ENCODE assay signal across 8 cellular contexts in genomic region chr5:180313677-180314076, GRCh38. TPM values are rescaled to one million over a fixed set of nuclear protein-coding genes. Genes with fewer than 3 reads are reported as not detected.
DNase-seq lines count a peak whose midpoint lies in the region; ATAC-seq and TF ChIP-seq lines count a peak whose summit lies in the region.

No MANE protein-coding gene starts in this region.

- H3K4me3 Mint-ChIP-seq in CD14-positive monocyte = peak overlapping the region in 1 of 2 donors; percentile 75

- 73% methylated on average over 40 of the region's 40 CpGs for WGBS in right cardiac atrium

- H3K27me3 ChIP-seq in right cardiac atrium (ENCODE audit: control insufficient read depth, insufficient read depth) = no peaks in the 10 kb centered on the region

- H3K4me3 ChIP-seq in right cardiac atrium (ENCODE audit: low read length) = no peak overlapping the region

- H3K4me1 Mint-ChIP-seq in CD14-positive monocyte = no peaks in the 10 kb centered on the region

- ATAC-seq in right cardiac atrium (peak; percentile 29 to 65), HG03571 (IDR thresholded peaks at IDR 0.05; ENCODE audit: unreplicated experiment) (no peak)

- intact Hi-C loops in right cardiac atrium (cut with DNase I) = no loop called here
- intact Hi-C loops in CD14-positive monocyte (cut with micrococcal nuclease) = no loop called here

- DNase-seq in GM13977 (ENCODE audit: low spot score) (peak; percentile 89), MV-4-11 (lab: John Stamatoyannopoulos, UW) (peak; percentile 60), right cardiac atrium (peak in 2 of 3 donors; percentile 84 to 87), CD14-positive monocyte (ENCODE audit: low spot score) (no peak), GM03348 (ENCODE audit: low spot score) (no peak)
- peak; percentile 35 for DNase-seq in activated CD8-positive, alpha-beta memory T cell treated with anti-CD3 and anti-CD28 coated beads, Interleukin-2, amount 50 U/mL, for 24 hours (ENCODE audit: extremely low read depth)
- peak; percentile 38 to 67 for DNase-seq in stimulated activated CD4-positive, alpha-beta T cell treated with anti-CD3 and anti-CD28 coated beads, Interleukin-4, amount 100 ng/mL, for 48 hours (ENCODE audit: low read depth in 2 of 2)

- H3K27me3 Mint-ChIP-seq in CD14-positive monocyte (ENCODE audit: low read depth in 3 of 3) = peaks cover 3 to 11% (median 10%) of the 10 kb centered on the region in 3 donors

- TF ChIP-seq CTCF in GM13977 (IDR thresholded peaks at IDR 0.05; ENCODE audit: extremely low read depth, insufficient read depth, missing control alignments) (peak; percentile 36), CD14-positive monocyte (IDR thresholded peaks at IDR 0.05) (no peak)

- in situ Hi-C loops in GM13977 (cut with MboI; ENCODE audit: low pct_unique_long_range_greater_than_20kb, low sequenced_read_pairs, unreplicated experiment) = no loop called here

- no peak overlapping the region for H3K27ac ChIP-seq in right cardiac atrium (ENCODE audit: low read length)

- no peaks in the 10 kb centered on the region for H3K36me3 Mint-ChIP-seq in CD14-positive monocyte

- no peaks in the 10 kb centered on the region for H3K4me1 ChIP-seq in right cardiac atrium (ENCODE audit: control insufficient read depth, insufficient read depth, low read length)

- peaks cover 0 to 7% (median 0%) of the 10 kb centered on the region in 7 donors for H3K9me3 Mint-ChIP-seq in CD14-positive monocyte

- no peaks in the 10 kb centered on the region for H3K9me3 ChIP-seq in right cardiac atrium (ENCODE audit: control insufficient read depth, low read length)

- peak overlapping the region in 1 of 7 donors; percentile 31 for H3K27ac Mint-ChIP-seq in CD14-positive monocyte

RNA-seq across cellular contexts. Expression of gene MAPK9, which starts 21.8 kb away (rescaled TPM):
- total RNA-seq in right cardiac atrium = 10 to 100 TPM; 43.6 to 47.4 (median 46.1) TPM
- 20.1 TPM for polyA plus RNA-seq in right cardiac atrium
- 10 to 100 TPM in 1 of 2 donors, 1 to 10 TPM in 1; 9.7 to 16.2 TPM for polyA plus RNA-seq in CD14-positive monocyte

RNA-seq across cellular contexts. Expression of gene GFPT2, which starts 39.5 kb away (rescaled TPM):
- total RNA-seq in right cardiac atrium = 10 to 100 TPM in 1 of 4 donors, 1 to 10 TPM in 3; 2.3 to 25.6 (median 7.0) TPM
- polyA plus RNA-seq in right cardiac atrium (5.7 TPM), CD14-positive monocyte (not detected)

Comparison
In these comparisons a context has a peak if more than half of its experiments do, and no peak if none do; other contexts are left out.
1. DNase-seq: peak in GM13977 (single experiment), MV-4-11 (single experiment), activated CD8-positive, alpha-beta memory T cell treated with anti-CD3 and anti-CD28 coated beads, Interleukin-2, amount 50 U/mL, for 24 hours (single experiment), right cardiac atrium (2 of 3) and stimulated activated CD4-positive, alpha-beta T cell treated with anti-CD3 and anti-CD28 coated beads, Interleukin-4, amount 100 ng/mL, for 48 hours (2 of 2); none in CD14-positive monocyte (single experiment) and GM03348 (single experiment).